ENCODE assay signal across 11 cellular contexts in the genomic region with DNA sequence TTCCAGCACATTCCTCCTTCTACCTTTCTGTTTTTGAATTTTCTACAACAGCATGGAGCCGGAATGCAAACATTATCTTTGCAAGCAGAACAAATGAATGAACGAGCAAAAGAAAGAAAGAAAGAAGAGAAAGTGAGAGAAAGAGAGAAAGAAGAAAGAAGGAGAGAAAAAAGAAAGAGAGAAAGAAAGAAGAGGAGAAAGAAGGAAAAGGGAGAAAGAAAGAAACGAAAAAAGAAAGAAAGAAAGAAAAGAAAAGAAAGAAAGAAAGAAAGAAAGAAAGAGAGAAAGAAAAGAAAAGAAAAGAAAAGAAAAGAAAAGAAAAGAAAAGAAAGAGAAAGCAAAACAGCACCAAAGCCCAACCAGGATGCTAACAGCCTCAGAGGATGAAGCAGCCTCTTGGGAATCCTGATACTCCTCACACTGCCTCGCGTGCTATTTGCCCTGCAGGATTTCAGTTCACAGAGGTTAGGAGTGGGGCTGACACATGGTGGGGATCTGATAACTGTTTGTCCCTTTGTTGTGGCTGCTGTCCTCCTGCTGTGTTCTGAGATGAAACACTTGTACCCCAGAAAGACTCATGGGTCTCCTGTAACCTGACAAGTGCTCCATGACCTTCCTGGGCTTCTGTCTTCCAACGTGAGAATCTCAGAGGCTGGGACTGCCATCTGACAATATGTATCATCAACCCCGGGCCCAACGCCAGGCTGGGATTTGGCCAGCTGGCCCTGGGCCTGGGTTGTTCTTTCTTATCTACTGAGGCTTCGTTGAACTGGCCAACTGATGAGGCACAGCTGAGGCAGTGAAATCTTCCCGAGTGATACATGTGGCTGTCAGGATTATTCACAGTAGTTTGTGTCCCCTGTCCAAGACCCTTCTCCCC.
A peak's percentile ranks its signal among the peaks of the same experiment; 100 is the strongest.
DNase-seq lines count a peak whose midpoint lies in the region; ATAC-seq, FAIRE-seq and TF ChIP-seq lines count a peak whose summit lies in the region.
"Had no signal": no experiment of that assay in that cellular context is flagged by ENCODE, and none has a peak within 500 bp of the region (broad histone marks: within the 10 kb centered on the region; RNA-seq: fewer than 3 reads in every experiment).

No MANE protein-coding gene starts in this region.

- DNase-seq in DMS 273 (lab: John Stamatoyannopoulos, UW; ENCODE audit: unreplicated experiment): peak; percentile 85
- DNase-seq in NCI-H2196 (lab: John Stamatoyannopoulos, UW; ENCODE audit: unreplicated experiment): peak; percentile 81
- peak; percentile 9 for DNase-seq in endothelial cell of umbilical vein (ENCODE audit: low read depth, low spot score)
- DNase-seq in nephron progenitor cell: no peak
- DNase-seq in activated effector memory CD4-positive, alpha-beta T cell treated with anti-CD3 and anti-CD28 coated beads, Interleukin-2, amount 50 U/mL, for 16 hours: no peak
- no peak for DNase-seq in NCI-H510A (lab: John Stamatoyannopoulos, UW)
- DNase-seq in GM23338 (ENCODE audit: low spot score): no peak
- DNase-seq: immature natural killer cell, PC-9 had no signal

- no peak for ATAC-seq in HG02938 (IDR thresholded peaks at IDR 0.05; ENCODE audit: unreplicated experiment)
- ATAC-seq in GM23338: no peak

- dilution Hi-C loops in endothelial cell of umbilical vein (cut with MboI; ENCODE audit: extremely low pct_ligation_motif_present, low sequenced_read_pairs): no loop called here

- no peaks in the 10 kb centered on the region for H3K9me1 ChIP-seq in endothelial cell of umbilical vein (replicated peaks; ENCODE audit: control insufficient read depth, extremely low read depth, insufficient read depth, low read length)

- H3K27ac Mint-ChIP-seq in nephron progenitor cell (peak overlapping the region; percentile 70), GM23338 (no peak overlapping the region)
- H3K27ac Mint-ChIP-seq: activated T-helper 2 cell treated with anti-CD3 and anti-CD28 coated beads, Interferon-gamma antibody, Interleukin-2, Interleukin-4, amounts not matched to agents 10 μg/mL and 5 μg/mL and 100 μg/mL, durations not matched to agents 14 hours and 24 hours and 36 hours; immature natural killer cell had no signal

- H4K20me1 ChIP-seq in endothelial cell of umbilical vein (replicated peaks; ENCODE audit: control insufficient read depth, extremely low read depth, insufficient read depth, low read length) (no peaks in the 10 kb centered on the region), GM23338 (replicated peaks; ENCODE audit: insufficient read depth) (no peaks in the 10 kb centered on the region)

- no peaks in the 10 kb centered on the region for H3F3A ChIP-seq in GM23338 (replicated peaks; ENCODE audit: low read depth)

- no peaks in the 10 kb centered on the region for H3K4me1 ChIP-seq in endothelial cell of umbilical vein (ENCODE audit: control insufficient read depth, extremely low read depth, insufficient read depth, low read length)
- H3K4me1 ChIP-seq in GM23338 (ENCODE audit: insufficient read depth): no peaks in the 10 kb centered on the region

- H3K9me3 Mint-ChIP-seq in nephron progenitor cell (peaks cover 22% of the 10 kb centered on the region), GM23338 (peaks cover 12% of the 10 kb centered on the region)

- H3K4me2 ChIP-seq in endothelial cell of umbilical vein (ENCODE audit: insufficient read depth, low read length) (no peak overlapping the region), GM23338 (no peak overlapping the region)
- H3K4me2 ChIP-seq: PC-9 had no signal

- no peaks in the 10 kb centered on the region for H3K9me3 ChIP-seq in endothelial cell of umbilical vein (replicated peaks; ENCODE audit: control insufficient read depth, insufficient read depth, low read length)

- POLR2A ChIA-PET in endothelial cell of umbilical vein (lab: Charles Lee): no interaction called here

- no peak overlapping the region for H2AFZ ChIP-seq in endothelial cell of umbilical vein (ENCODE audit: low read depth, low read length)
- H2AFZ ChIP-seq in GM23338: no peak overlapping the region
- H2AFZ ChIP-seq: PC-9 had no signal

- TF ChIP-seq CTCF in endothelial cell of umbilical vein (IDR thresholded peaks at IDR 0.05; ENCODE audit: extremely low read depth in 1 of 2, insufficient read depth in 1 of 2, low read depth in 1 of 2, low read length in 2 of 2): no peak
- no peak for TF ChIP-seq CTCF in nephron progenitor cell (IDR thresholded peaks at IDR 0.05)
- no peak for TF ChIP-seq CTCF in GM23338 (conservative IDR thresholded peaks at IDR 0.05; ENCODE audit: low read depth in 2 of 2)

- no peaks in the 10 kb centered on the region for H3K36me3 ChIP-seq in endothelial cell of umbilical vein (ENCODE audit: control insufficient read depth in 2 of 2, extremely low read depth in 1 of 2, insufficient read depth in 2 of 2, low read length in 2 of 2)
- H3K36me3 ChIP-seq in GM23338 (ENCODE audit: insufficient read depth): no peaks in the 10 kb centered on the region

- H3K4me3 ChIP-seq in endothelial cell of umbilical vein (replicated peaks in 1 of 3; ENCODE audit: insufficient read depth in 1 of 3, low read depth in 1 of 3, low read length in 3 of 3) (no peak overlapping the region), GM23338 (no peak overlapping the region)
- H3K4me3 ChIP-seq: PC-9 had no signal

- H3K9ac ChIP-seq in endothelial cell of umbilical vein (replicated peaks; ENCODE audit: extremely low read depth, insufficient read depth, low read length): no peak overlapping the region

- H3K27ac ChIP-seq in endothelial cell of umbilical vein (ENCODE audit: insufficient read depth, low read depth, low read length) (no peak overlapping the region), GM23338 (ENCODE audit: low read depth) (no peak overlapping the region)
- H3K27ac ChIP-seq: PC-9 had no signal

- H3K4me3 Mint-ChIP-seq in nephron progenitor cell (no peak overlapping the region), GM23338 (no peak overlapping the region)
- H3K4me3 Mint-ChIP-seq: immature natural killer cell had no signal

- peaks cover 11% of the 10 kb centered on the region for H3K27me3 Mint-ChIP-seq in nephron progenitor cell (ENCODE audit: low read depth, poor library complexity)
- peaks cover 5% of the 10 kb centered on the region for H3K27me3 Mint-ChIP-seq in GM23338 (ENCODE audit: insufficient read depth, low read depth, poor library complexity)

- TF ChIP-seq POLR2A in endothelial cell of umbilical vein (IDR thresholded peaks at IDR 0.05; ENCODE audit: low read depth, low read length): no peak

- no peak for FAIRE-seq in endothelial cell of umbilical vein (lab: Jason Lieb, UNC)

- 0 out of 2 replicates have a peak, but pooled peaks cover 3% of the 10 kb centered on the region for H3K9me2 ChIP-seq in GM23338 (ENCODE audit: insufficient read depth)

- intact Hi-C loops in endothelial cell of umbilical vein (cut with micrococcal nuclease): no loop called here

- H3K79me2 ChIP-seq in endothelial cell of umbilical vein (ENCODE audit: control insufficient read depth, insufficient read depth, low read length) (no peaks in the 10 kb centered on the region), GM23338 (replicated peaks; ENCODE audit: insufficient read depth) (no peaks in the 10 kb centered on the region)

- H3K36me3 Mint-ChIP-seq in nephron progenitor cell (ENCODE audit: low read depth) (peaks cover 12% of the 10 kb centered on the region), GM23338 (ENCODE audit: low read depth) (peaks cover 8% of the 10 kb centered on the region)

- H3K27me3 ChIP-seq in endothelial cell of umbilical vein (ENCODE audit: control insufficient read depth in 2 of 2, insufficient read depth in 2 of 2, low read length in 2 of 2) (no peaks in the 10 kb centered on the region), GM23338 (ENCODE audit: insufficient read depth) (no peaks in the 10 kb centered on the region)

- CTCF ChIA-PET in endothelial cell of umbilical vein (lab: Charles Lee): no interaction called here

- peaks cover 45% of the 10 kb centered on the region for H3K4me1 Mint-ChIP-seq in nephron progenitor cell
- H3K4me1 Mint-ChIP-seq in GM23338: no peaks in the 10 kb centered on the region; the same call in 2 of the 3 replicates
- H3K4me1 Mint-ChIP-seq: immature natural killer cell had no signal

- BruUV-seq in endothelial cell of umbilical vein (replicated peaks; lab: Mats Ljungman, UMichigan): no TSS peak

TF ChIP-seq in endothelial cell of umbilical vein, 7 proteins besides CTCF, POLR2A, EP300 and RAD21:
- TF ChIP-seq POLR2AphosphoS5 (IDR thresholded peaks at IDR 0.05; ENCODE audit: insufficient read depth, low read depth, low read length): no peak
- TF ChIP-seq JUN (IDR thresholded peaks at IDR 0.05; ENCODE audit: borderline replicate concordance, insufficient read depth, insufficient read length, low read depth): no peak
- TF ChIP-seq MYC (IDR thresholded peaks at IDR 0.05; ENCODE audit: low read depth, low read length): no peak
- no peak for TF ChIP-seq FOS (IDR thresholded peaks at IDR 0.05; ENCODE audit: borderline replicate concordance, insufficient read depth, low read length)
- no peak for TF ChIP-seq GATA2 (IDR thresholded peaks at IDR 0.05; ENCODE audit: insufficient read depth, insufficient read length, low read depth, low read length)
- no peak for TF ChIP-seq MAX (IDR thresholded peaks at IDR 0.05; ENCODE audit: insufficient read depth, insufficient read length)
- no peak for TF ChIP-seq EZH2 (IDR thresholded peaks at IDR 0.05; ENCODE audit: borderline replicate concordance, low read depth, low read length, severe bottlenecking)

TF ChIP-seq in GM23338, 12 proteins besides CTCF, POLR2A, EP300 and RAD21:
- TF ChIP-seq EZH2 (IDR thresholded peaks at IDR 0.05; ENCODE audit: low read depth, unreplicated experiment): no peak
- no peak for TF ChIP-seq JUNB (IDR thresholded peaks at IDR 0.05; ENCODE audit: unreplicated experiment)
- TF ChIP-seq ETS1 (IDR thresholded peaks at IDR 0.05): no peak
- no peak for TF ChIP-seq CREB1 (CRISPR knock-in tag; IDR thresholded peaks at IDR 0.05; ENCODE audit: low read depth)
- TF ChIP-seq NANOG (IDR thresholded peaks at IDR 0.05; ENCODE audit: borderline replicate concordance): no peak

Comparison
In these comparisons a context has a peak if more than half of its experiments do, and no peak if none do; other contexts are left out.
1. DNase-seq: peak in DMS 273 (single experiment), NCI-H2196 (single experiment) and endothelial cell of umbilical vein (single experiment); none in nephron progenitor cell (single experiment), activated effector memory CD4-positive, alpha-beta T cell treated with anti-CD3 and anti-CD28 coated beads, Interleukin-2, amount 50 U/mL, for 16 hours (single experiment), NCI-H510A (single experiment) and GM23338 (single experiment).